ENCODE assay signal across 2 cellular contexts in the genomic region with DNA sequence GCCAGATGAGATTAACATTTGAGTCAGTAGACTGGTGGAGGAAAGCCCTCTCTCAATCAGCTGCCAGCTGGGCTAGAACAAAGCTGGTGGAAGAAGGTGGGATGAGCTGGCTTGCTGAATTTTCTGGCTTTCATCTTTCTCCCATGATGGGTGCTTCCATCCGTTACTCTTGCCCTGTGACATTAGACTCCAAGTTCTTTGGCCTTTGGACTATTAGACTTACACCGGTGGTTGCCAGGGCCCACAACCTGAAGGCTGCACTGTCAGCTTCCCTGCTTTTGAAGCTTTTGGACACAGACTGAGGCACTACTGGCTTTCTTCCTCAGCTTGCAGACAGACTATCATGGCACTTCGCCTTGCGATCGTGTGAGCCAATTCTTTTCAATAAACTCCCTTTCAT.
TF ChIP-seq lines count a peak whose summit lies in the region.

No MANE protein-coding gene starts in this region.

TF ChIP-seq in liver, 16 proteins besides CTCF, POLR2A, EP300 and RAD21 (continued from another document):
- TF ChIP-seq, protein P1, sequence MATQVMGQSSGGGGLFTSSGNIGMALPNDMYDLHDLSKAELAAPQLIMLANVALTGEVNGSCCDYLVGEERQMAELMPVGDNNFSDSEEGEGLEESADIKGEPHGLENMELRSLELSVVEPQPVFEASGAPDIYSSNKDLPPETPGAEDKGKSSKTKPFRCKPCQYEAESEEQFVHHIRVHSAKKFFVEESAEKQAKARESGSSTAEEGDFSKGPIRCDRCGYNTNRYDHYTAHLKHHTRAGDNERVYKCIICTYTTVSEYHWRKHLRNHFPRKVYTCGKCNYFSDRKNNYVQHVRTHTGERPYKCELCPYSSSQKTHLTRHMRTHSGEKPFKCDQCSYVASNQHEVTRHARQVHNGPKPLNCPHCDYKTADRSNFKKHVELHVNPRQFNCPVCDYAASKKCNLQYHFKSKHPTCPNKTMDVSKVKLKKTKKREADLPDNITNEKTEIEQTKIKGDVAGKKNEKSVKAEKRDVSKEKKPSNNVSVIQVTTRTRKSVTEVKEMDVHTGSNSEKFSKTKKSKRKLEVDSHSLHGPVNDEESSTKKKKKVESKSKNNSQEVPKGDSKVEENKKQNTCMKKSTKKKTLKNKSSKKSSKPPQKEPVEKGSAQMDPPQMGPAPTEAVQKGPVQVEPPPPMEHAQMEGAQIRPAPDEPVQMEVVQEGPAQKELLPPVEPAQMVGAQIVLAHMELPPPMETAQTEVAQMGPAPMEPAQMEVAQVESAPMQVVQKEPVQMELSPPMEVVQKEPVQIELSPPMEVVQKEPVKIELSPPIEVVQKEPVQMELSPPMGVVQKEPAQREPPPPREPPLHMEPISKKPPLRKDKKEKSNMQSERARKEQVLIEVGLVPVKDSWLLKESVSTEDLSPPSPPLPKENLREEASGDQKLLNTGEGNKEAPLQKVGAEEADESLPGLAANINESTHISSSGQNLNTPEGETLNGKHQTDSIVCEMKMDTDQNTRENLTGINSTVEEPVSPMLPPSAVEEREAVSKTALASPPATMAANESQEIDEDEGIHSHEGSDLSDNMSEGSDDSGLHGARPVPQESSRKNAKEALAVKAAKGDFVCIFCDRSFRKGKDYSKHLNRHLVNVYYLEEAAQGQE (IDR thresholded peaks at IDR 0.05): no peak
- TF ChIP-seq, protein P2, sequence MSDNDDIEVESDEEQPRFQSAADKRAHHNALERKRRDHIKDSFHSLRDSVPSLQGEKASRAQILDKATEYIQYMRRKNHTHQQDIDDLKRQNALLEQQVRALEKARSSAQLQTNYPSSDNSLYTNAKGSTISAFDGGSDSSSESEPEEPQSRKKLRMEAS (IDR thresholded peaks at IDR 0.05): no peak

TF ChIP-seq in HepG2, 621 proteins besides CTCF, POLR2A, EP300 and RAD21 (continued from another document):
- TF ChIP-seq, protein P3, sequence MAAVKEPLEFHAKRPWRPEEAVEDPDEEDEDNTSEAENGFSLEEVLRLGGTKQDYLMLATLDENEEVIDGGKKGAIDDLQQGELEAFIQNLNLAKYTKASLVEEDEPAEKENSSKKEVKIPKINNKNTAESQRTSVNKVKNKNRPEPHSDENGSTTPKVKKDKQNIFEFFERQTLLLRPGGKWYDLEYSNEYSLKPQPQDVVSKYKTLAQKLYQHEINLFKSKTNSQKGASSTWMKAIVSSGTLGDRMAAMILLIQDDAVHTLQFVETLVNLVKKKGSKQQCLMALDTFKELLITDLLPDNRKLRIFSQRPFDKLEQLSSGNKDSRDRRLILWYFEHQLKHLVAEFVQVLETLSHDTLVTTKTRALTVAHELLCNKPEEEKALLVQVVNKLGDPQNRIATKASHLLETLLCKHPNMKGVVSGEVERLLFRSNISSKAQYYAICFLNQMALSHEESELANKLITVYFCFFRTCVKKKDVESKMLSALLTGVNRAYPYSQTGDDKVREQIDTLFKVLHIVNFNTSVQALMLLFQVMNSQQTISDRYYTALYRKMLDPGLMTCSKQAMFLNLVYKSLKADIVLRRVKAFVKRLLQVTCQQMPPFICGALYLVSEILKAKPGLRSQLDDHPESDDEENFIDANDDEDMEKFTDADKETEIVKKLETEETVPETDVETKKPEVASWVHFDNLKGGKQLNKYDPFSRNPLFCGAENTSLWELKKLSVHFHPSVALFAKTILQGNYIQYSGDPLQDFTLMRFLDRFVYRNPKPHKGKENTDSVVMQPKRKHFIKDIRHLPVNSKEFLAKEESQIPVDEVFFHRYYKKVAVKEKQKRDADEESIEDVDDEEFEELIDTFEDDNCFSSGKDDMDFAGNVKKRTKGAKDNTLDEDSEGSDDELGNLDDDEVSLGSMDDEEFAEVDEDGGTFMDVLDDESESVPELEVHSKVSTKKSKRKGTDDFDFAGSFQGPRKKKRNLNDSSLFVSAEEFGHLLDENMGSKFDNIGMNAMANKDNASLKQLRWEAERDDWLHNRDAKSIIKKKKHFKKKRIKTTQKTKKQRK (IDR thresholded peaks at IDR 0.05; ENCODE audit: low read length): no peak
- TF ChIP-seq, protein P4, sequence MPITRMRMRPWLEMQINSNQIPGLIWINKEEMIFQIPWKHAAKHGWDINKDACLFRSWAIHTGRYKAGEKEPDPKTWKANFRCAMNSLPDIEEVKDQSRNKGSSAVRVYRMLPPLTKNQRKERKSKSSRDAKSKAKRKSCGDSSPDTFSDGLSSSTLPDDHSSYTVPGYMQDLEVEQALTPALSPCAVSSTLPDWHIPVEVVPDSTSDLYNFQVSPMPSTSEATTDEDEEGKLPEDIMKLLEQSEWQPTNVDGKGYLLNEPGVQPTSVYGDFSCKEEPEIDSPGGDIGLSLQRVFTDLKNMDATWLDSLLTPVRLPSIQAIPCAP (CRISPR knock-in tag; IDR thresholded peaks at IDR 0.05; ENCODE audit: low read depth): no peak
- TF ChIP-seq PRPF4 (IDR thresholded peaks at IDR 0.05; ENCODE audit: low read depth, low read length, poor library complexity, severe bottlenecking) (no peak), NR3C1 (CRISPR knock-in tag; IDR thresholded peaks at IDR 0.05) (no peak), NR2F2 (IDR thresholded peaks at IDR 0.05; ENCODE audit: borderline replicate concordance, low read depth) (no peak), SIN3A (IDR thresholded peaks at IDR 0.05; ENCODE audit: borderline replicate concordance, low read depth, low read length) (no peak), SCMH1 (CRISPR knock-in tag; IDR thresholded peaks at IDR 0.05; ENCODE audit: borderline replicate concordance) (no peak), HOXD1 (CRISPR knock-in tag; IDR thresholded peaks at IDR 0.05) (no peak), ZNF674 (CRISPR knock-in tag; IDR thresholded peaks at IDR 0.05; ENCODE audit: low read depth) (no peak), ZNF317 (CRISPR knock-in tag; IDR thresholded peaks at IDR 0.05) (no peak), ZNF367 (CRISPR knock-in tag; IDR thresholded peaks at IDR 0.05; ENCODE audit: borderline replicate concordance) (no peak)
